ENCODE assay signal across 8 cellular contexts in the genomic region with DNA sequence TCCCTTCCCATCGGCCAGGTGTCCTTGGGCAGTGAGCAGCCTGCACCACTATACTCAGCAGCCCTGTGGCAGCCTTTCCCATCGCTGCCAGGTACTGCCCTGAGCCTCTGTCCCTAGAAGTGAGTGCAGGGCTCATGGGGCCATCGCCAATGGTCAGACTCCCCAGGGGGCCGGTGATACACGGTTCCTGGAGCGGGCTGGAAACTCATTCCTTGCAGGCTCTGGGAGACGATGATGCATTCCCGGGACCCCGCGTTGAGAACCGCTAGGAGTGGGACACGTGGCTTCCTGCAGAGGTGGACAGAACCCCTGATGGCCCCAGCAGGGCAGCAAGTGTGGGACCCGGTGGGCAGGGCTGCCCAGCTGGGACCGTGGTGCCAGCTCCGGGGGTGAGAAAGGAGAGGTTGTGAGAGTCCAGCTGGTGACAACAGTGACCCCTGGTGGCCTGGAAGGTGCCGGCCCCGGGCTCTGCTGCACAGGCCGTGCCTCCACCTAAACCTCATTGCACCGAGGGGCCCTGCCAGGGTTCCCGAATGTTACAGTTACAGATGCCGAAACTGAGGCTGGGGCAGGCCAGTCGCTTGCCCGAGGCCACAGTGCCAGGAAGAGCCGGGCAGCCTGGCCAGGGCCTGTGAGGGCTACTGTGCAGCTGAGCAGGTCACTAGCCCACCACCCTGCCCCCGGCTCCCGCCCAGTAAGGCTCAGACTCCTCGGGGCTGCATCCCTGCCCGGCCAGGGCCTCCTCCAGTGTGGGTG. TPM values are rescaled to one million over a fixed set of nuclear protein-coding genes. Genes with fewer than 3 reads are reported as not detected.
DNase-seq lines count a peak whose midpoint lies in the region; ATAC-seq and TF ChIP-seq lines count a peak whose summit lies in the region.

No MANE protein-coding gene starts in this region.

- TF ChIP-seq POLR2A in thyroid gland (IDR thresholded peaks at IDR 0.05) (no peak), GM18505 (IDR thresholded peaks at IDR 0.05; ENCODE audit: borderline replicate concordance, extremely low read depth, insufficient read depth, insufficient read length) (no peak)

- DNase-seq in GM06990 (ENCODE audit: extremely low read depth, insufficient read length) (peak; percentile 49), Panc1 (ENCODE audit: low read depth, low spot score) (peak; percentile 17), fibroblast of pulmonary artery (ENCODE audit: low read depth) (peak; percentile 53), nucleus accumbens (lab: John Stamatoyannopoulos, UW) (peak in 49 of 56 donors; percentile 9 to 82 (median 54)), thyroid gland (peak; percentile 73)
- peak; percentile 53 to 58 for DNase-seq in activated T-helper 1 cell treated with anti-CD3 and anti-CD28 coated beads, Interleukin-2, amount 50 U/mL, for 16 hours (ENCODE audit: low read depth in 1 of 2, low spot score in 1 of 2)

- H3K4me1 ChIP-seq in Panc1 (ENCODE audit: control insufficient read depth, insufficient read depth, low read length) (peaks cover 66% of the 10 kb centered on the region), thyroid gland (peaks cover 50 to 54% of the 10 kb centered on the region in 2 donors)

- ATAC-seq in HG03103 (IDR thresholded peaks at IDR 0.05; ENCODE audit: low read depth, unreplicated experiment) (peak; percentile 57), Panc1 (peak; percentile 81), GM18505 (IDR thresholded peaks at IDR 0.05; ENCODE audit: unreplicated experiment) (no peak)

- H3K4me3 ChIP-seq in GM06990 (replicated peaks; ENCODE audit: low read depth, low read length) (no peak overlapping the region), Panc1 (ENCODE audit: low read depth in 2 of 2, low read length in 2 of 2) (peak overlapping the region in 1 of 2 experiments; percentile 6; a peak in 1 of 4 replicates), fibroblast of pulmonary artery (replicated peaks; ENCODE audit: low read depth, low read length) (no peak overlapping the region), thyroid gland (replicated peaks in 1 of 3) (no peak overlapping the region)

- intact Hi-C loops in Panc1 (cut with micrococcal nuclease; ENCODE audit: unreplicated experiment) (loop anchor here (5.0 kb wide), 1 partner anchor 106 kb away; no protein-coding TSS in a partner anchor), thyroid gland (cut with DNase I) (loop anchor here (5.0 kb wide), 1 partner anchor 106 kb away; no protein-coding TSS in a partner anchor)

- no TSS peak for BruUV-seq in Panc1 (replicated peaks; lab: Mats Ljungman, UMichigan)

- WGBS in thyroid gland, 2 donors, result 49 to 67% methylated on average over 4 to 21 of the region's 28 CpGs

- no peaks in the 10 kb centered on the region for H3K36me3 ChIP-seq in GM06990 (ENCODE audit: control insufficient read depth, insufficient read depth, low read length)
- H3K36me3 ChIP-seq in Panc1 (ENCODE audit: control insufficient read depth, insufficient read depth, low read length), result no peaks in the 10 kb centered on the region
- H3K36me3 ChIP-seq in thyroid gland, result no peaks in the 10 kb centered on the region

- in situ Hi-C loops in Panc1 (cut with HindIII; ENCODE audit: low pct_unique_long_range_greater_than_20kb, low sequenced_read_pairs), result no loop called here

- H3K27me3 ChIP-seq in GM06990 (replicated peaks; ENCODE audit: control insufficient read depth, insufficient read depth, low read length) (no peaks in the 10 kb centered on the region), Panc1 (ENCODE audit: control insufficient read depth, insufficient read depth, low read length) (no peaks in the 10 kb centered on the region), thyroid gland (no peaks in the 10 kb centered on the region)

- peak overlapping the region; percentile 65 for H3K27ac ChIP-seq in Panc1 (ENCODE audit: low read length)
- no peak overlapping the region for H3K27ac ChIP-seq in thyroid gland

- H3K9me3 ChIP-seq in Panc1 (ENCODE audit: control insufficient read depth, insufficient read depth, low read depth, low read length), result no peaks in the 10 kb centered on the region
- H3K9me3 ChIP-seq in thyroid gland, result no peaks in the 10 kb centered on the region

- POLR2A ChIA-PET in Panc1 (lab: Charles Lee), result no interaction called here

- TF ChIP-seq CTCF in GM06990 (IDR thresholded peaks at IDR 0.05; ENCODE audit: insufficient read depth, low read length, poor library complexity, severe bottlenecking) (peak; percentile 90), Panc1 (IDR thresholded peaks at IDR 0.05) (peak; percentile 95), fibroblast of pulmonary artery (IDR thresholded peaks at IDR 0.05; ENCODE audit: low read length, missing control alignments) (peak; percentile 75), thyroid gland (IDR thresholded peaks at IDR 0.05) (peak; percentile 34 to 75 (median 58))

- CTCF ChIA-PET in Panc1 (lab: Charles Lee), result interaction anchor here (0.6 to 2.3 kb wide), 5 partner anchors 16 to 363 kb away, joined by 3 to 15 read pairs (median 3); no protein-coding TSS in a partner anchor

RNA-seq across cellular contexts. Expression of a gene that starts 33.8 kb away (rescaled TPM):
- total RNA-seq in Panc1 (2021; ENCODE audit: unreplicated experiment), result 104 TPM
- polyA plus RNA-seq in Panc1 (2012; ENCODE audit: insufficient read length), result 132 TPM
- total RNA-seq in thyroid gland, result 10 to 100 TPM in 2 of 4 donors, 1 to 10 TPM in 2; 9.2 to 19.7 (median 12.0) TPM

Comparison
In these comparisons a context has a peak if more than half of its experiments do, and no peak if none do; other contexts are left out.
1. DNase-seq: peak in every context shown above with its lines; median percentile 73 in thyroid gland; 56 in activated T-helper 1 cell treated with anti-CD3 and anti-CD28 coated beads, Interleukin-2, amount 50 U/mL, for 16 hours; 54 in nucleus accumbens; 53 in fibroblast of pulmonary artery; 49 in GM06990; 17 in Panc1.